In genomic region chr13:30306762-30307193, GRCh38 we compare ENCODE assay signal across 8 cellular contexts.
DNase-seq lines count a peak whose midpoint lies in the region; ATAC-seq lines count a peak whose summit lies in the region.

No MANE protein-coding gene starts in this region.

- ATAC-seq in GM19043 (IDR thresholded peaks at IDR 0.05; ENCODE audit: low read depth, unreplicated experiment) = peak; percentile 81
- peak; percentile 85 for ATAC-seq in HG03354 (IDR thresholded peaks at IDR 0.05; ENCODE audit: poor library complexity, severe bottlenecking, unreplicated experiment)
- ATAC-seq in activated CD4-positive, CD25-positive, alpha-beta regulatory T cell treated with anti-CD3 and anti-CD28 coated beads, Interleukin-2, amount 50 U/mL, for 24 hours = peak; percentile 93 to 96

- peak; percentile 94 for DNase-seq in AG20443 (ENCODE audit: low spot score)
- peak; percentile 33 to 90 for DNase-seq in NCI-H446 (lab: John Stamatoyannopoulos, UW)
- peak; percentile 94 for DNase-seq in cerebellar cortex (ENCODE audit: low spot score)
- peak; percentile 96 for DNase-seq in islet precursor cell
- peak; percentile 90 for DNase-seq in stimulated activated CD4-positive, alpha-beta T cell treated with anti-CD3 and anti-CD28 coated beads, Interleukin-12 subunit alpha, Interleukin-12 subunit beta, amount 100 ng/mL, for 4 hours

Comparison
In these comparisons a context has a peak if more than half of its experiments do, and no peak if none do; other contexts are left out.
1. Peak in every context shown above with its lines: DNase-seq and ATAC-seq.